In genomic region chr2:160901631-160902030, GRCh38 we compare ENCODE assay signal across 33 cellular contexts.
DNase-seq lines count a peak whose midpoint lies in the region; ATAC-seq and TF ChIP-seq lines count a peak whose summit lies in the region.
"Had no signal": no experiment of that assay in that cellular context is flagged by ENCODE, and none has a peak within 500 bp of the region (broad histone marks: within the 10 kb centered on the region; RNA-seq: fewer than 3 reads in every experiment).

No MANE protein-coding gene starts in this region.

- H3K36me3 Mint-ChIP-seq in nephron (ENCODE audit: low read depth), result no peaks in the 10 kb centered on the region
- no peaks in the 10 kb centered on the region for H3K36me3 Mint-ChIP-seq in stimulated activated effector memory CD8-positive, alpha-beta T cell treated with anti-CD3 and anti-CD28 coated beads, Interleukin-12 subunit alpha, Interleukin-12 subunit beta, amount 100 ng/mL, for 72 hours
- H3K36me3 Mint-ChIP-seq: activated naive CD8-positive, alpha-beta T cell treated with anti-CD3 and anti-CD28 coated beads, Interleukin-2, amount 10 ng/mL, durations not matched to agents 7 days and 5 days; CD14-positive monocyte; immature natural killer cell; naive B cell had no signal

- ATAC-seq in gastroesophageal sphincter (peak; percentile 87), thoracic aorta (ENCODE audit: insufficient number of reproducible peaks, low FRiP score, low read depth) (peak; percentile 50)
- ATAC-seq in stimulated activated effector memory CD8-positive, alpha-beta T cell treated with anti-CD3 and anti-CD28 coated beads, Interleukin-12 subunit alpha, Interleukin-12 subunit beta, amount 100 ng/mL, for 72 hours, result no peak
- ATAC-seq: activated T-cell treated with anti-CD3 and anti-CD28 coated beads, Interleukin-2, amount 50 U/mL, for 4 hours; HepG2; left lobe of liver had no signal

- H3K9me3 ChIP-seq in gastroesophageal sphincter (no peaks in the 10 kb centered on the region), thoracic aorta (no peaks in the 10 kb centered on the region)
- H3K9me3 ChIP-seq: ascending aorta, suprapubic skin had no signal

- H3K4me1 Mint-ChIP-seq in nephron, result peaks cover 53% of the 10 kb centered on the region
- no peaks in the 10 kb centered on the region for H3K4me1 Mint-ChIP-seq in stimulated activated effector memory CD8-positive, alpha-beta T cell treated with anti-CD3 and anti-CD28 coated beads, Interleukin-12 subunit alpha, Interleukin-12 subunit beta, amount 100 ng/mL, for 72 hours
- H3K4me1 Mint-ChIP-seq: activated naive CD8-positive, alpha-beta T cell treated with anti-CD3 and anti-CD28 coated beads, Interleukin-2, amount 10 ng/mL, durations not matched to agents 7 days and 5 days; immature natural killer cell; naive B cell had no signal

- peak; percentile 16 for DNase-seq in NCI-H82 (lab: John Stamatoyannopoulos, UW)
- DNase-seq in NCI-H82 treated with DMSO at 0.1 percent for 48 hours (lab: John Stamatoyannopoulos, UW; ENCODE audit: unreplicated experiment), result no peak
- DNase-seq in thoracic aorta (ENCODE audit: low spot score), result no peak
- DNase-seq in stimulated activated effector memory CD8-positive, alpha-beta T cell treated with anti-CD3 and anti-CD28 coated beads, Interleukin-12 subunit alpha, Interleukin-12 subunit beta, amount 100 ng/mL, for 72 hours (ENCODE audit: low spot score in 2 of 2), result no peak
- no peak for DNase-seq in G401 (ENCODE audit: low spot score)
- DNase-seq in stimulated activated CD4-positive, alpha-beta T cell treated with anti-CD3 and anti-CD28 coated beads, Interleukin-2, amount 100 ng/mL, for 24 hours, result no peak
- DNase-seq: activated CD4-positive, alpha-beta T cell treated with anti-CD3 and anti-CD28 coated beads, Interleukin-2, amount 50 U/mL, for 1 hour; activated CD4-positive, CD25-positive, alpha-beta regulatory T cell; activated gamma-delta T cell treated with Interleukin-2 at 50 U/mL for 16 hours; activated naive CD8-positive, alpha-beta T cell treated with anti-CD3 and anti-CD28 coated beads, Interleukin-2, amount 10 ng/mL, durations not matched to agents 7 days and 5 days; activated T-cell treated with anti-CD3 and anti-CD28 coated beads, Interleukin-2, amount 50 U/mL, for 4 hours; caudate nucleus; GM23248; hippocampal formation; immature natural killer cell; Karpas-422; naive B cell; NCI-H1694 treated with DMSO at 0.1 percent for 48 hours; NCI-H2171; NCI-H510A treated with DMSO at 0.1 percent for 48 hours; stimulated activated naive CD4-positive, alpha-beta T cell treated with Interleukin-2 at 50 U/mL for 16 hours had no signal

- TF ChIP-seq CTCF in gastroesophageal sphincter (IDR thresholded peaks at IDR 0.05), result no peak
- TF ChIP-seq CTCF in nephron (IDR thresholded peaks at IDR 0.05; ENCODE audit: unreplicated experiment in 3 of 3), result no peak
- TF ChIP-seq CTCF in thoracic aorta (IDR thresholded peaks at IDR 0.05), result no peak

- peaks cover 2% of the 10 kb centered on the region for H3K9me3 Mint-ChIP-seq in nephron
- no peaks in the 10 kb centered on the region for H3K9me3 Mint-ChIP-seq in stimulated activated effector memory CD8-positive, alpha-beta T cell treated with anti-CD3 and anti-CD28 coated beads, Interleukin-12 subunit alpha, Interleukin-12 subunit beta, amount 100 ng/mL, for 72 hours
- H3K9me3 Mint-ChIP-seq: activated naive CD8-positive, alpha-beta T cell treated with anti-CD3 and anti-CD28 coated beads, Interleukin-2, amount 10 ng/mL, durations not matched to agents 7 days and 5 days; activated T-cell treated with anti-CD3 and anti-CD28 coated beads, Interleukin-2, amount 50 U/mL, for 4 hours; dendritic cell treated with granulocyte-macrophage colony-stimulating factor and Interleukin-4, amounts not matched to agents 40 ng/mL and 50 ng/mL, for 4 days; naive B cell; T-helper 1 cell treated with Interleukin-12 subunit alpha and Interleukin-12 subunit beta and Interleukin-4 antibody, amounts not matched to agents 30 μg/mL and 1 μg/mL, for 36 hours had no signal

- no peaks in the 10 kb centered on the region for H3K27me3 ChIP-seq in gastroesophageal sphincter
- H3K27me3 ChIP-seq in thoracic aorta (replicated peaks; ENCODE audit: insufficient read depth), result no peaks in the 10 kb centered on the region
- H3K27me3 ChIP-seq: ascending aorta, suprapubic skin had no signal

- TF ChIP-seq POLR2A in gastroesophageal sphincter (IDR thresholded peaks at IDR 0.05), result no peak

- in situ Hi-C loops in G401 (cut with HindIII; ENCODE audit: low sequenced_read_pairs), result no loop called here

- 9 to 16% methylated on average over 4 of the region's 4 CpGs for WGBS in gastroesophageal sphincter (ENCODE audit: low coverage in 1 of 2), 2 donors

- H3K36me3 ChIP-seq in gastroesophageal sphincter, result no peaks in the 10 kb centered on the region
- no peaks in the 10 kb centered on the region for H3K36me3 ChIP-seq in thoracic aorta
- H3K36me3 ChIP-seq: ascending aorta, suprapubic skin had no signal

- H3K4me1 ChIP-seq in gastroesophageal sphincter (peaks cover 0 to 27% (median 0%) of the 10 kb centered on the region in 3 donors), thoracic aorta (ENCODE audit: control insufficient read depth in 1 of 2, low read depth in 2 of 2) (peaks cover 0 to 7% of the 10 kb centered on the region in 2 donors)
- H3K4me1 ChIP-seq: suprapubic skin had no signal

- peak overlapping the region; percentile 53 to 63 (median 60) for H3K27ac ChIP-seq in gastroesophageal sphincter
- H3K27ac ChIP-seq in thoracic aorta, result no peak overlapping the region
- H3K27ac ChIP-seq: ascending aorta, GM23248, SK-N-MC, skin epidermis, suprapubic skin had no signal

- H3K27ac Mint-ChIP-seq in nephron, result peak overlapping the region; percentile 92 to 97 (median 96)
- H3K27ac Mint-ChIP-seq in stimulated activated effector memory CD8-positive, alpha-beta T cell treated with anti-CD3 and anti-CD28 coated beads, Interleukin-12 subunit alpha, Interleukin-12 subunit beta, amount 100 ng/mL, for 72 hours, result no peak overlapping the region
- H3K27ac Mint-ChIP-seq: activated naive CD8-positive, alpha-beta T cell treated with anti-CD3 and anti-CD28 coated beads, Interleukin-2, amount 10 ng/mL, durations not matched to agents 7 days and 5 days; CD14-positive monocyte; dendritic cell treated with granulocyte-macrophage colony-stimulating factor and Interleukin-4, amounts not matched to agents 40 ng/mL and 50 ng/mL, for 4 days; immature natural killer cell; naive B cell; progenitor cell of endocrine pancreas; T-helper 1 cell treated with Interleukin-12 subunit alpha and Interleukin-12 subunit beta and Interleukin-4 antibody, amounts not matched to agents 30 μg/mL and 1 μg/mL, for 36 hours had no signal

- TF ChIP-seq EP300 in gastroesophageal sphincter (IDR thresholded peaks at IDR 0.05), result no peak

- H3K4me3 Mint-ChIP-seq in nephron, result peak overlapping the region in 2 of 3 experiments; percentile 27 to 49
- no peak overlapping the region for H3K4me3 Mint-ChIP-seq in stimulated activated effector memory CD8-positive, alpha-beta T cell treated with anti-CD3 and anti-CD28 coated beads, Interleukin-12 subunit alpha, Interleukin-12 subunit beta, amount 100 ng/mL, for 72 hours
- H3K4me3 Mint-ChIP-seq: activated naive CD8-positive, alpha-beta T cell treated with anti-CD3 and anti-CD28 coated beads, Interleukin-2, amount 10 ng/mL, durations not matched to agents 7 days and 5 days; activated T-cell treated with anti-CD3 and anti-CD28 coated beads, Interleukin-2, amount 50 U/mL, for 4 hours; CD14-positive monocyte; dendritic cell treated with granulocyte-macrophage colony-stimulating factor and Interleukin-4, amounts not matched to agents 40 ng/mL and 50 ng/mL, for 4 days; immature natural killer cell; naive B cell; T-helper 1 cell treated with Interleukin-12 subunit alpha and Interleukin-12 subunit beta and Interleukin-4 antibody, amounts not matched to agents 30 μg/mL and 1 μg/mL, for 36 hours had no signal

- H3K4me3 ChIP-seq in gastroesophageal sphincter, result no peak overlapping the region
- H3K4me3 ChIP-seq in thoracic aorta, result peak overlapping the region; percentile 10
- H3K4me3 ChIP-seq: GM23248, SK-N-MC, skin epidermis, suprapubic skin had no signal

- H3K27me3 Mint-ChIP-seq in nephron (ENCODE audit: low read depth), result no peaks in the 10 kb centered on the region
- H3K27me3 Mint-ChIP-seq: dendritic cell treated with granulocyte-macrophage colony-stimulating factor and Interleukin-4, amounts not matched to agents 40 ng/mL and 50 ng/mL, for 4 days; progenitor cell of endocrine pancreas had no signal

Comparison
In these comparisons a context has a peak if more than half of its experiments do, and no peak if none do; other contexts are left out.
1. H3K27ac ChIP-seq: peak in gastroesophageal sphincter (4 of 4); none in thoracic aorta (0 of 2).